Comparison of ENCODE assay signal across 15 cellular contexts in genomic region chr6:43176423-43176786, GRCh38. TPM values are rescaled to one million over a fixed set of nuclear protein-coding genes. Genes with fewer than 3 reads are reported as not detected.
DNase-seq lines count a peak whose midpoint lies in the region; ATAC-seq and TF ChIP-seq lines count a peak whose summit lies in the region.
"Had no signal": no experiment of that assay in that cellular context is flagged by ENCODE, and none has a peak within 500 bp of the region (broad histone marks: within the 10 kb centered on the region; RNA-seq: fewer than 3 reads in every experiment).

No MANE protein-coding gene starts in this region.

- TF ChIP-seq EP300 in stomach (IDR thresholded peaks at IDR 0.05), result no peak

- H3K4me3 ChIP-seq in lower lobe of right lung (no peak overlapping the region), stomach (no peak overlapping the region)
- H3K4me3 ChIP-seq: mucosa of descending colon had no signal

- H3K9me3 ChIP-seq in lower lobe of right lung, result no peaks in the 10 kb centered on the region
- no peaks in the 10 kb centered on the region for H3K9me3 ChIP-seq in stomach
- H3K9me3 ChIP-seq: mucosa of descending colon had no signal

- peaks cover 45% of the 10 kb centered on the region for H3K36me3 Mint-ChIP-seq in activated CD4-positive, alpha-beta T cell treated with anti-CD3 and anti-CD28 coated beads, Interleukin-2, amount 10 ng/mL, durations not matched to agents 7 days and 5 days (ENCODE audit: low read depth)
- peaks cover 35% of the 10 kb centered on the region for H3K36me3 Mint-ChIP-seq in activated T-helper 1 cell treated with anti-CD3 and anti-CD28 coated beads, Interleukin-12 subunit alpha, Interleukin-12 subunit beta, Interleukin-2, Interleukin-4 antibody, amounts not matched to agents 30 ng/mL and 10 ng/mL and 1 ng/mL, durations not matched to agents 14 hours and 24 hours and 36 hours (ENCODE audit: low read depth)

- no peak for TF ChIP-seq POLR2A in stomach (IDR thresholded peaks at IDR 0.05)

- H3K27me3 ChIP-seq in lower lobe of right lung (ENCODE audit: low read depth) (no peaks in the 10 kb centered on the region), stomach (no peaks in the 10 kb centered on the region)

- CTCF ChIA-PET in activated CD4-positive, alpha-beta T cell treated with anti-CD3 and anti-CD28 coated beads, Interleukin-2, amount 10 ng/mL, durations not matched to agents 7 days and 5 days (lab: Charles Lee), result interaction anchor here (1.4 kb wide), 1 partner anchor 53 kb away, joined by 4 read pairs; the partner anchor contains the start of gene DNPH1

- POLR2A ChIA-PET in activated CD4-positive, alpha-beta T cell treated with anti-CD3 and anti-CD28 coated beads, Interleukin-2, amount 10 ng/mL, durations not matched to agents 7 days and 5 days (lab: Charles Lee), result interaction anchor here (0.7 kb wide), 1 partner anchor 200 kb away, joined by 3 read pairs; no protein-coding TSS in a partner anchor

- WGBS in stomach, 5 donors, result 85 to 98% (median 92%) methylated on average over 6 of the region's 6 CpGs

- H3K9me3 Mint-ChIP-seq in activated CD4-positive, alpha-beta T cell treated with anti-CD3 and anti-CD28 coated beads, Interleukin-2, amount 10 ng/mL, durations not matched to agents 7 days and 5 days, result no peaks in the 10 kb centered on the region
- H3K9me3 Mint-ChIP-seq in activated T-helper 1 cell treated with anti-CD3 and anti-CD28 coated beads, Interleukin-12 subunit alpha, Interleukin-12 subunit beta, Interleukin-2, Interleukin-4 antibody, amounts not matched to agents 30 ng/mL and 10 ng/mL and 1 ng/mL, durations not matched to agents 14 hours and 24 hours and 36 hours, result no peaks in the 10 kb centered on the region
- H3K9me3 Mint-ChIP-seq: IgD-negative memory B cell had no signal

- H3K27me3 Mint-ChIP-seq in activated CD4-positive, alpha-beta T cell treated with anti-CD3 and anti-CD28 coated beads, Interleukin-2, amount 10 ng/mL, durations not matched to agents 7 days and 5 days, result no peaks in the 10 kb centered on the region
- no peaks in the 10 kb centered on the region for H3K27me3 Mint-ChIP-seq in activated T-helper 1 cell treated with anti-CD3 and anti-CD28 coated beads, Interleukin-12 subunit alpha, Interleukin-12 subunit beta, Interleukin-2, Interleukin-4 antibody, amounts not matched to agents 30 ng/mL and 10 ng/mL and 1 ng/mL, durations not matched to agents 14 hours and 24 hours and 36 hours (ENCODE audit: insufficient read depth)
- H3K27me3 Mint-ChIP-seq: IgD-negative memory B cell had no signal

- H3K27ac Mint-ChIP-seq in activated CD4-positive, alpha-beta T cell treated with anti-CD3 and anti-CD28 coated beads, Interleukin-2, amount 10 ng/mL, durations not matched to agents 7 days and 5 days, result peak overlapping the region; percentile 2
- H3K27ac Mint-ChIP-seq in activated T-helper 1 cell treated with anti-CD3 and anti-CD28 coated beads, Interleukin-12 subunit alpha, Interleukin-12 subunit beta, Interleukin-2, Interleukin-4 antibody, amounts not matched to agents 30 ng/mL and 10 ng/mL and 1 ng/mL, durations not matched to agents 14 hours and 24 hours and 36 hours, result peak overlapping the region; percentile 70

- DNase-seq in activated CD4-positive, alpha-beta T cell treated with anti-CD3 and anti-CD28 coated beads, Interleukin-2, amount 10 ng/mL, durations not matched to agents 7 days and 5 days, result no peak
- no peak for DNase-seq in activated CD4-positive, alpha-beta T cell treated with anti-CD3 and anti-CD28 coated beads, Interleukin-2, amount 50 U/mL, for 48 hours
- DNase-seq in activated T-helper 1 cell treated with anti-CD3 and anti-CD28 coated beads, Interleukin-12 subunit alpha, Interleukin-12 subunit beta, Interleukin-2, Interleukin-4 antibody, amounts not matched to agents 30 ng/mL and 10 ng/mL and 1 ng/mL, durations not matched to agents 14 hours and 24 hours and 36 hours (ENCODE audit: low spot score), result no peak
- DNase-seq in lower lobe of right lung, result no peak
- no peak for DNase-seq in stomach
- DNase-seq in NCI-H524 treated with DMSO at 0.1 percent for 48 hours (lab: John Stamatoyannopoulos, UW), result no peak
- DNase-seq in NCI-H526 (lab: John Stamatoyannopoulos, UW), result no peak
- DNase-seq: activated CD4-positive, alpha-beta T cell treated with anti-CD3 and anti-CD28 coated beads for 1 hour; mucosa of descending colon; NCI-H1436; NCI-H345; stimulated activated CD4-positive, alpha-beta T cell treated with anti-CD3 and anti-CD28 coated beads, Interleukin-2, amount 100 ng/mL, for 24 hours; SW 1271 had no signal

- H3K36me3 ChIP-seq in lower lobe of right lung (peaks cover 50% of the 10 kb centered on the region), stomach (peaks cover 41 to 57% (median 54%) of the 10 kb centered on the region in 4 donors)

- H3K4me1 Mint-ChIP-seq in activated CD4-positive, alpha-beta T cell treated with anti-CD3 and anti-CD28 coated beads, Interleukin-2, amount 10 ng/mL, durations not matched to agents 7 days and 5 days, result peaks cover 42% of the 10 kb centered on the region
- H3K4me1 Mint-ChIP-seq in activated T-helper 1 cell treated with anti-CD3 and anti-CD28 coated beads, Interleukin-12 subunit alpha, Interleukin-12 subunit beta, Interleukin-2, Interleukin-4 antibody, amounts not matched to agents 30 ng/mL and 10 ng/mL and 1 ng/mL, durations not matched to agents 14 hours and 24 hours and 36 hours (ENCODE audit: low read depth), result peaks cover 41% of the 10 kb centered on the region

- no peak for ATAC-seq in lower lobe of right lung
- no peak for ATAC-seq in HG03432 (IDR thresholded peaks at IDR 0.05; ENCODE audit: unreplicated experiment)
- ATAC-seq: mucosa of descending colon had no signal

- H3K4me3 Mint-ChIP-seq in activated CD4-positive, alpha-beta T cell treated with anti-CD3 and anti-CD28 coated beads, Interleukin-2, amount 10 ng/mL, durations not matched to agents 7 days and 5 days, result no peak overlapping the region
- no peak overlapping the region for H3K4me3 Mint-ChIP-seq in activated T-helper 1 cell treated with anti-CD3 and anti-CD28 coated beads, Interleukin-12 subunit alpha, Interleukin-12 subunit beta, Interleukin-2, Interleukin-4 antibody, amounts not matched to agents 30 ng/mL and 10 ng/mL and 1 ng/mL, durations not matched to agents 14 hours and 24 hours and 36 hours

- H3K27ac ChIP-seq in lower lobe of right lung (peak overlapping the region; percentile 93), stomach (peak overlapping the region in 4 of 5 donors; percentile 91 to 100 (median 99))

- no peak for TF ChIP-seq CTCF in lower lobe of right lung (IDR thresholded peaks at IDR 0.05)
- TF ChIP-seq CTCF in stomach (IDR thresholded peaks at IDR 0.05), result no peak

- H3K4me1 ChIP-seq in lower lobe of right lung (peaks cover 41% of the 10 kb centered on the region), stomach (peaks cover 31 to 52% (median 48%) of the 10 kb centered on the region in 4 donors)

- intact Hi-C loops in activated T-helper 1 cell treated with anti-CD3 and anti-CD28 coated beads, Interleukin-12 subunit alpha, Interleukin-12 subunit beta, Interleukin-2, Interleukin-4 antibody, amounts not matched to agents 30 ng/mL and 10 ng/mL and 1 ng/mL, durations not matched to agents 14 hours and 24 hours and 36 hours (cut with micrococcal nuclease), result no loop called here
- intact Hi-C loops in lower lobe of right lung (cut with DNase I), result no loop called here
- intact Hi-C loops in stomach (cut with DNase I; ENCODE audit: low total_unique reads), result no loop called here

RNA-seq across cellular contexts. Expression of gene SRF, which starts 5.3 kb away (rescaled TPM):
- 10 to 100 TPM; 40.8 to 41.9 TPM for total RNA-seq in activated CD4-positive, alpha-beta T cell treated with anti-CD3 and anti-CD28 coated beads, Interleukin-2, amount 10 ng/mL, durations not matched to agents 7 days and 5 days
- 61.4 and 61.9 TPM in 2 replicates for total RNA-seq in activated T-helper 1 cell treated with anti-CD3 and anti-CD28 coated beads, Interleukin-12 subunit alpha, Interleukin-12 subunit beta, Interleukin-2, Interleukin-4 antibody, amounts not matched to agents 30 ng/mL and 10 ng/mL and 1 ng/mL, durations not matched to agents 14 hours and 24 hours and 36 hours
- total RNA-seq in lower lobe of right lung (29.2 TPM), stomach (10 to 100 TPM; 10.5 to 40.6 (median 25.5) TPM)
- 10 to 100 TPM; 21.7 to 25.6 (median 22.5) TPM for polyA plus RNA-seq in stomach

RNA-seq across cellular contexts. Expression of gene CUL9, which starts 5.6 kb away (rescaled TPM):
- total RNA-seq in activated CD4-positive, alpha-beta T cell treated with anti-CD3 and anti-CD28 coated beads, Interleukin-2, amount 10 ng/mL, durations not matched to agents 7 days and 5 days, result 10 to 100 TPM; 57.8 to 60.7 TPM
- total RNA-seq in activated T-helper 1 cell treated with anti-CD3 and anti-CD28 coated beads, Interleukin-12 subunit alpha, Interleukin-12 subunit beta, Interleukin-2, Interleukin-4 antibody, amounts not matched to agents 30 ng/mL and 10 ng/mL and 1 ng/mL, durations not matched to agents 14 hours and 24 hours and 36 hours, result 38.9 and 42.2 TPM in 2 replicates
- 41.8 TPM for total RNA-seq in lower lobe of right lung
- total RNA-seq in stomach, result 100 to 1,000 TPM in 1 of 5 donors, 10 to 100 TPM in 4; 22.8 to 120 (median 53.9) TPM
- polyA plus RNA-seq in stomach, result 10 to 100 TPM; 35.7 to 49.7 (median 40.3) TPM

RNA-seq across cellular contexts. Expression of gene DNPH1, which starts 52.9 kb away (rescaled TPM):
- total RNA-seq in activated CD4-positive, alpha-beta T cell treated with anti-CD3 and anti-CD28 coated beads, Interleukin-2, amount 10 ng/mL, durations not matched to agents 7 days and 5 days, result 10 to 100 TPM; 36.7 to 48.6 TPM
- 65.8 and 71.6 TPM in 2 replicates for total RNA-seq in activated T-helper 1 cell treated with anti-CD3 and anti-CD28 coated beads, Interleukin-12 subunit alpha, Interleukin-12 subunit beta, Interleukin-2, Interleukin-4 antibody, amounts not matched to agents 30 ng/mL and 10 ng/mL and 1 ng/mL, durations not matched to agents 14 hours and 24 hours and 36 hours
- 24.0 TPM for total RNA-seq in lower lobe of right lung
- total RNA-seq in stomach, result 100 to 1,000 TPM in 1 of 5 donors, 10 to 100 TPM in 3, not detected in 1; 42.9 to 136 (median 66.5) TPM
- 100 to 1,000 TPM; 109 to 158 (median 113) TPM for polyA plus RNA-seq in stomach
